In the genomic region with DNA sequence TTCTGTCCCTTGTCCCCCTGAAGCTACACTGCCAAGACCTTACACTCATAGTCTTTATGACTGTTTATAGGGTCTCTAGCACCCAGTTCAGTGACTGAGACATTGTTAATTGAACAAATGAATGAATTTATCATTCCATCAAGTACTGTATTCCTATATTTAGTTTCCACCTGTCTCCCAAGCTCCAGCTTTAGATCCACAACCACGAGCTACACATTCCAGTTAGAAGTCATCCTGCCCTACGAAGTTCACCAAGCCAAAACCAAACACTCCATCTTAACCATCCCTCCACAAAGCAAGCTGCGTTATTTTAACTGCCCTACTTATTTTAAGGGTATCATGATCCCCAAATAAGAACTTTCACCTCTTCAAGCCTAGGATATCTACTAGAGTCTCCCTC, we compare ENCODE assay signal across 1 cellular context.
TF ChIP-seq lines count a peak whose summit lies in the region.

No MANE protein-coding gene starts in this region.

TF ChIP-seq in GM12878, 131 proteins besides CTCF, POLR2A, EP300 and RAD21:
- TF ChIP-seq, protein P1, sequence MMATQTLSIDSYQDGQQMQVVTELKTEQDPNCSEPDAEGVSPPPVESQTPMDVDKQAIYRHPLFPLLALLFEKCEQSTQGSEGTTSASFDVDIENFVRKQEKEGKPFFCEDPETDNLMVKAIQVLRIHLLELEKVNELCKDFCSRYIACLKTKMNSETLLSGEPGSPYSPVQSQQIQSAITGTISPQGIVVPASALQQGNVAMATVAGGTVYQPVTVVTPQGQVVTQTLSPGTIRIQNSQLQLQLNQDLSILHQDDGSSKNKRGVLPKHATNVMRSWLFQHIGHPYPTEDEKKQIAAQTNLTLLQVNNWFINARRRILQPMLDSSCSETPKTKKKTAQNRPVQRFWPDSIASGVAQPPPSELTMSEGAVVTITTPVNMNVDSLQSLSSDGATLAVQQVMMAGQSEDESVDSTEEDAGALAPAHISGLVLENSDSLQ (IDR thresholded peaks at IDR 0.05), result no peak
- no peak for TF ChIP-seq SMAD5 (IDR thresholded peaks at IDR 0.05; ENCODE audit: low read depth)
- no peak for TF ChIP-seq PAX5 (IDR thresholded peaks at IDR 0.05; ENCODE audit: borderline replicate concordance, low read depth, low read length)
